Comparison of ENCODE assay signal across 8 cellular contexts in the genomic region with DNA sequence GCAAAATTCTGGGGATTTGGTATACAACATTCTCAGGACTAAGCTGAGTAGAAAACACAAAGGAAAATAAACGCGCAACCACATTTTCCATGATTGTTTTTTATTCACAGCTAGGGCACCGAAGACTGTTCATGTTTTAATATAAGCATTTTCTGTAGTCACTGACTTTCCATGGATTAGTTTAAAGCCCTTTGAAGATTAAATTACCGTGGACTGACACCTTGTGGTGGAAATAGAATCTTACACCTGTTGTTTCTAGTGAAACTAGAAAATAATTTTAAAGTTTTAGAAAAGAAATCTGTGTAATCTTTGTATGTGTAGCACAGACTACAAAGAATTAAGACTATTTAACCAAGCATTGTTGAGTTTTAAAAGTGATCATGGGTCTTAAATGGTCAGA. TPM values are rescaled to one million over a fixed set of nuclear protein-coding genes. Genes with fewer than 3 reads are reported as not detected.
DNase-seq lines count a peak whose midpoint lies in the region; FAIRE-seq and TF ChIP-seq lines count a peak whose summit lies in the region.
"Not testable (repeated sequence)": the region's sequence is repeated elsewhere in the genome, so short reads cannot be mapped to it uniquely, and the experiment has no call there.

No MANE protein-coding gene starts in this region.

- DNase-seq in A172 (ENCODE audit: low spot score) (peak; percentile 62), EL (peak; percentile 45), NCI-H226 (peak; percentile 33), SIG-M5 treated with dmso at 0.1 percent for 504 hours (lab: John Stamatoyannopoulos, UW; ENCODE audit: unreplicated experiment) (peak; percentile 17), bronchial epithelial cell (ENCODE audit: low read depth) (peak; percentile 40), cardiac muscle cell (ENCODE audit: low read depth in 1 of 2, low spot score in 1 of 2) (peak; percentile 36 to 44)

- H3K9me3 ChIP-seq in cardiac muscle cell (ENCODE audit: low read depth); neural cell (ENCODE audit: low read length): not testable (repeated sequence)

- H3K4me3 ChIP-seq in KMS-11 (IDR thresholded peaks at IDR 0.05; ENCODE audit: insufficient read depth, low read depth, low read length); bronchial epithelial cell (ENCODE audit: low read depth, low read length); cardiac muscle cell; neural cell (ENCODE audit: low read length): not testable (repeated sequence)

- H4K20me1 ChIP-seq in KMS-11 (ENCODE audit: insufficient read depth); neural cell (ENCODE audit: insufficient read depth): not testable (repeated sequence)

- TF ChIP-seq RAD21 in neural cell (conservative IDR thresholded peaks at IDR 0.05): peak; percentile 62

- H3K9me2 ChIP-seq in neural cell (ENCODE audit: insufficient read depth, low read length): not testable (repeated sequence)

- peak overlapping the region; percentile 54 for H3K4me2 ChIP-seq in KMS-11
- not testable (repeated sequence) for H3K4me2 ChIP-seq in neural cell (ENCODE audit: low read length)

- not testable (repeated sequence) for H3F3A ChIP-seq in neural cell (ENCODE audit: insufficient read depth, low read length, poor library complexity, severe bottlenecking)

- H3K27me3 ChIP-seq in KMS-11 (ENCODE audit: insufficient read depth, low read depth); bronchial epithelial cell (ENCODE audit: control insufficient read depth, insufficient read depth, low read length); cardiac muscle cell; neural cell (ENCODE audit: insufficient read depth, low read depth, low read length): not testable (repeated sequence)

- FAIRE-seq in bronchial epithelial cell (lab: Jason Lieb, UNC): not testable (repeated sequence)

- H3K4me1 ChIP-seq in KMS-11 (ENCODE audit: low read depth, poor library complexity, severe bottlenecking): peaks cover 28% of the 10 kb centered on the region
- not testable (repeated sequence) for H3K4me1 ChIP-seq in cardiac muscle cell (ENCODE audit: low read depth)

- H3K79me2 ChIP-seq in KMS-11 (ENCODE audit: insufficient read depth, low read depth); neural cell (replicated peaks; ENCODE audit: insufficient read depth, low read length): not testable (repeated sequence)

- TF ChIP-seq EP300 in neural cell (conservative IDR thresholded peaks at IDR 0.05; ENCODE audit: poor library complexity, severe bottlenecking): not testable (repeated sequence)

- not testable (repeated sequence) for H3K36me3 ChIP-seq in KMS-11 (ENCODE audit: insufficient read depth); bronchial epithelial cell (ENCODE audit: control insufficient read depth, insufficient read depth, low read length); cardiac muscle cell; neural cell (ENCODE audit: insufficient read depth, low read length)

- peak overlapping the region; percentile 15 for H2AFZ ChIP-seq in KMS-11 (ENCODE audit: low read depth)
- not testable (repeated sequence) for H2AFZ ChIP-seq in neural cell (ENCODE audit: low read depth, low read length)

- not testable (repeated sequence) for H3K9ac ChIP-seq in KMS-11; neural cell (ENCODE audit: low read length)

- not testable (repeated sequence) for H3K27ac ChIP-seq in KMS-11; cardiac muscle cell; neural cell (ENCODE audit: low read length)

- TF ChIP-seq CTCF in KMS-11 (conservative IDR thresholded peaks at IDR 0.05; ENCODE audit: low read depth, low read length) (peak; percentile 54), cardiac muscle cell (IDR thresholded peaks at IDR 0.05; ENCODE audit: low read depth, low read length) (peak; percentile 30), neural cell (IDR thresholded peaks at IDR 0.05; ENCODE audit: poor library complexity, severe bottlenecking) (peak; percentile 50)
- TF ChIP-seq CTCF in bronchial epithelial cell (IDR thresholded peaks at IDR 0.05; ENCODE audit: insufficient read depth, low read length, severe bottlenecking): not testable (repeated sequence)

TF ChIP-seq in neural cell, 6 proteins besides CTCF, POLR2A, EP300 and RAD21:
- TF ChIP-seq SMC3 (conservative IDR thresholded peaks at IDR 0.05; ENCODE audit: poor library complexity): peak; percentile 49

RNA-seq across cellular contexts. Expression of gene STEAP1B, which starts 1.3 kb away (rescaled TPM):
- not detected in 2 replicates for total RNA-seq in A172 (2014; rRNA removed; shearing (Covaris generic))
- total RNA-seq in bronchial epithelial cell (3.7 and 5.9 TPM in 2 replicates), cardiac muscle cell (0.11 TPM in 1 of 2 replicates, not detected in the other)
- polyA plus RNA-seq in cardiac muscle cell (0.16 TPM in 1 of 2 replicates, not detected in the other), neural cell (0.51 TPM in 1 of 2 replicates, not detected in the other)
- polyA minus RNA-seq in neural cell: 0.58 TPM in 1 of 2 replicates, not detected in the other
